Comparison of ENCODE assay signal across 16 cellular contexts in the genomic region with DNA sequence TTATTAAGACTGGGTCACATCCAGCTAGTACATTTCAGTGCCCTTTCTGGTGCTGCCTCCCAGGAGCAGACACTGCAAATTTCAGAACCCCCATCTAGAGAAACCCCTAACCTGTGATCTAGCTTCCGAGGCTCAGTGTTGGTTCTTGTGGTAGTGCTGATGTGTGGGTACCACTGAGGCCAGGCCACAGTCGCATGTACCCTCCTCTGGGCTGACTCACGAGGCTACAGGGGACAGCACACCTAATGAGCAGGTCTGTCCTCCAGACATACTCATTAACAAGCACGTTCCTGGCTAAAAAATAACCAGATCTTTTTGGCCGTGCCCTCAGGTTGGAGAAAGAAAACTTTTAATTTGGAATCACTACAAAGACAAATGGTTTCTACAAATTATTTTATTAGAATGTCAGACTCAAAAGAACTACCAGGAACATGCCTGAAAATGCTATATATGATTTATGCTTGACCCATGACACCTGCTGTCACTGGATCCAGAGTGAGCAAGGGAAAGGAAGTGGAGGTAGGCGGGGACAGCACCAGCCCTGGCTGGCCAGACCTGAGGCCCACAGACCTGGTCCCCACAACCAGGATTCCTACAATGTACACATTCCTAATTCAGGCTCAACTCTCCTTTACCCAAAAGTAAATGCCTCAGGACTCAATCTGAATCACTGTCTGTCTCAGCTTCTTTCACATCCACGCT. TPM values are rescaled to one million over a fixed set of nuclear protein-coding genes. Genes with fewer than 3 reads are reported as not detected.
A peak's percentile ranks its signal among the peaks of the same experiment; 100 is the strongest.
DNase-seq lines count a peak whose midpoint lies in the region; ATAC-seq and FAIRE-seq lines count a peak whose summit lies in the region.
"Had no signal": no experiment of that assay in that cellular context is flagged by ENCODE, and none has a peak within 500 bp of the region (broad histone marks: within the 10 kb centered on the region; RNA-seq: fewer than 3 reads in every experiment).

No MANE protein-coding gene starts in this region.

- H3K27me3 Mint-ChIP-seq in stimulated activated naive CD8-positive, alpha-beta T cell treated with anti-CD3 and anti-CD28 coated beads, Interleukin-15, Interleukin-2, amounts not matched to agents 100 ng/mL and 50 ng/mL, for 24 hours: no peaks in the 10 kb centered on the region
- H3K27me3 Mint-ChIP-seq in activated CD4-positive, alpha-beta memory T cell treated with anti-CD3 and anti-CD28 coated beads, Interleukin-2, amount 10 ng/mL, durations not matched to agents 7 days and 5 days: no peaks in the 10 kb centered on the region
- H3K27me3 Mint-ChIP-seq in stimulated activated naive CD8-positive, alpha-beta T cell treated with anti-CD3 and anti-CD28 coated beads, Interleukin-15, amount 100 ng/mL, for 72 hours: no peaks in the 10 kb centered on the region
- H3K27me3 Mint-ChIP-seq: naive thymus-derived CD4-positive, alpha-beta T cell had no signal

- H3K4me3 Mint-ChIP-seq in stimulated activated naive CD8-positive, alpha-beta T cell treated with anti-CD3 and anti-CD28 coated beads, Interleukin-15, Interleukin-2, amounts not matched to agents 100 ng/mL and 50 ng/mL, for 24 hours: no peak overlapping the region
- no peak overlapping the region for H3K4me3 Mint-ChIP-seq in activated CD4-positive, alpha-beta memory T cell treated with anti-CD3 and anti-CD28 coated beads, Interleukin-2, amount 10 ng/mL, durations not matched to agents 7 days and 5 days
- H3K4me3 Mint-ChIP-seq in stimulated activated naive CD8-positive, alpha-beta T cell treated with anti-CD3 and anti-CD28 coated beads, Interleukin-15, amount 100 ng/mL, for 72 hours: no peak overlapping the region
- H3K4me3 Mint-ChIP-seq: naive thymus-derived CD4-positive, alpha-beta T cell had no signal

- POLR2A ChIA-PET in activated CD4-positive, alpha-beta memory T cell treated with anti-CD3 and anti-CD28 coated beads, Interleukin-2, amount 10 ng/mL, durations not matched to agents 7 days and 5 days (lab: Charles Lee): interaction anchor here (0.7 to 0.9 kb wide), 2 partner anchors 14 to 21 kb away, joined by 3 read pairs; no protein-coding TSS in a partner anchor

- no peak for FAIRE-seq in RCC 7860 (lab: Jason Lieb, UNC)
- FAIRE-seq: H1, HTR-8/SVneo had no signal

- CTCF ChIA-PET in activated CD4-positive, alpha-beta memory T cell treated with anti-CD3 and anti-CD28 coated beads, Interleukin-2, amount 10 ng/mL, durations not matched to agents 7 days and 5 days (lab: Charles Lee): interaction anchor here (1.1 kb wide), 1 partner anchor 27 kb away, joined by 4 read pairs; no protein-coding TSS in a partner anchor

- H3K36me3 Mint-ChIP-seq in stimulated activated naive CD8-positive, alpha-beta T cell treated with anti-CD3 and anti-CD28 coated beads, Interleukin-15, Interleukin-2, amounts not matched to agents 100 ng/mL and 50 ng/mL, for 24 hours (ENCODE audit: low read depth): peaks cover 89% of the 10 kb centered on the region
- peaks cover 83% of the 10 kb centered on the region for H3K36me3 Mint-ChIP-seq in activated CD4-positive, alpha-beta memory T cell treated with anti-CD3 and anti-CD28 coated beads, Interleukin-2, amount 10 ng/mL, durations not matched to agents 7 days and 5 days (ENCODE audit: low read depth)

- H3K9me3 Mint-ChIP-seq in stimulated activated naive CD8-positive, alpha-beta T cell treated with anti-CD3 and anti-CD28 coated beads, Interleukin-15, Interleukin-2, amounts not matched to agents 100 ng/mL and 50 ng/mL, for 24 hours: no peaks in the 10 kb centered on the region
- H3K9me3 Mint-ChIP-seq in activated CD4-positive, alpha-beta memory T cell treated with anti-CD3 and anti-CD28 coated beads, Interleukin-2, amount 10 ng/mL, durations not matched to agents 7 days and 5 days: no peaks in the 10 kb centered on the region
- no peaks in the 10 kb centered on the region for H3K9me3 Mint-ChIP-seq in stimulated activated naive CD8-positive, alpha-beta T cell treated with anti-CD3 and anti-CD28 coated beads, Interleukin-15, amount 100 ng/mL, for 72 hours
- H3K9me3 Mint-ChIP-seq: naive thymus-derived CD4-positive, alpha-beta T cell had no signal

- peak overlapping the region; percentile 45 for H3K27ac Mint-ChIP-seq in stimulated activated naive CD8-positive, alpha-beta T cell treated with anti-CD3 and anti-CD28 coated beads, Interleukin-15, Interleukin-2, amounts not matched to agents 100 ng/mL and 50 ng/mL, for 24 hours
- H3K27ac Mint-ChIP-seq in activated CD4-positive, alpha-beta memory T cell treated with anti-CD3 and anti-CD28 coated beads, Interleukin-2, amount 10 ng/mL, durations not matched to agents 7 days and 5 days: peak overlapping the region; percentile 42
- peak overlapping the region; percentile 61 to 71 for H3K27ac Mint-ChIP-seq in stimulated activated naive CD8-positive, alpha-beta T cell treated with anti-CD3 and anti-CD28 coated beads, Interleukin-15, amount 100 ng/mL, for 72 hours

- no peak for DNase-seq in stimulated activated naive CD8-positive, alpha-beta T cell treated with anti-CD3 and anti-CD28 coated beads, Interleukin-15, Interleukin-2, amounts not matched to agents 100 U/mL and 50 U/mL, for 24 hours
- DNase-seq in activated CD4-positive, alpha-beta memory T cell treated with anti-CD3 and anti-CD28 coated beads, Interleukin-2, amount 10 ng/mL, durations not matched to agents 7 days and 5 days: no peak
- peak; percentile 24 for DNase-seq in kidney tubule cell (ENCODE audit: low spot score)
- no peak for DNase-seq in stimulated activated naive CD8-positive, alpha-beta T cell treated with anti-CD3 and anti-CD28 coated beads, Interleukin-15, amount 100 ng/mL, for 72 hours
- DNase-seq in stimulated activated naive CD4-positive, alpha-beta T cell treated with Interleukin-2 at 50 U/mL for 16 hours (lab: John Stamatoyannopoulos, UW): no peak
- DNase-seq in RCC 7860 (ENCODE audit: low spot score): no peak
- no peak for DNase-seq in COR-L47 (lab: John Stamatoyannopoulos, UW)
- DNase-seq: activated CD8-positive, alpha-beta memory T cell treated with anti-CD3 and anti-CD28 coated beads for 24 hours; activated naive CD4-positive, alpha-beta T cell treated with anti-CD3 and anti-CD28 coated beads, Interleukin-2, amount 50 U/mL, for 16 hours; left ventricle myocardium superior; naive thymus-derived CD4-positive, alpha-beta T cell; NCI-H1694; NCI-H510A had no signal

- no peak for ATAC-seq in stimulated activated naive CD8-positive, alpha-beta T cell treated with anti-CD3 and anti-CD28 coated beads, Interleukin-15, Interleukin-2, amounts not matched to agents 100 U/mL and 50 U/mL, for 24 hours
- no peak for ATAC-seq in stimulated activated naive CD8-positive, alpha-beta T cell treated with anti-CD3 and anti-CD28 coated beads, Interleukin-15, amount 100 ng/mL, for 72 hours
- ATAC-seq: left ventricle myocardium superior; naive thymus-derived CD4-positive, alpha-beta T cell had no signal

- peaks cover 8% of the 10 kb centered on the region for H3K4me1 Mint-ChIP-seq in stimulated activated naive CD8-positive, alpha-beta T cell treated with anti-CD3 and anti-CD28 coated beads, Interleukin-15, Interleukin-2, amounts not matched to agents 100 ng/mL and 50 ng/mL, for 24 hours (ENCODE audit: low read depth)
- H3K4me1 Mint-ChIP-seq in activated CD4-positive, alpha-beta memory T cell treated with anti-CD3 and anti-CD28 coated beads, Interleukin-2, amount 10 ng/mL, durations not matched to agents 7 days and 5 days: no peaks in the 10 kb centered on the region
- peaks cover 11% of the 10 kb centered on the region for H3K4me1 Mint-ChIP-seq in stimulated activated naive CD8-positive, alpha-beta T cell treated with anti-CD3 and anti-CD28 coated beads, Interleukin-15, amount 100 ng/mL, for 72 hours
- H3K4me1 Mint-ChIP-seq: naive thymus-derived CD4-positive, alpha-beta T cell had no signal

RNA-seq across cellular contexts. Expression of a gene that starts 8.5 kb away (rescaled TPM):
- total RNA-seq in activated CD4-positive, alpha-beta memory T cell treated with anti-CD3 and anti-CD28 coated beads, Interleukin-2, amount 10 ng/mL, durations not matched to agents 7 days and 5 days: 10 to 100 TPM; 64.4 to 67.4 TPM

RNA-seq across cellular contexts. Expression of a gene that starts 8.7 kb away (rescaled TPM):
- total RNA-seq in activated CD4-positive, alpha-beta memory T cell treated with anti-CD3 and anti-CD28 coated beads, Interleukin-2, amount 10 ng/mL, durations not matched to agents 7 days and 5 days: 10 to 100 TPM; 42.4 to 44.0 TPM

RNA-seq across cellular contexts. Expression of a gene that starts 30.8 kb away (rescaled TPM):
- 100 to 1,000 TPM; 149 to 156 TPM for total RNA-seq in activated CD4-positive, alpha-beta memory T cell treated with anti-CD3 and anti-CD28 coated beads, Interleukin-2, amount 10 ng/mL, durations not matched to agents 7 days and 5 days

RNA-seq across cellular contexts. Expression of a gene that starts 50.6 kb away (rescaled TPM):
- total RNA-seq in activated CD4-positive, alpha-beta memory T cell treated with anti-CD3 and anti-CD28 coated beads, Interleukin-2, amount 10 ng/mL, durations not matched to agents 7 days and 5 days: 10 to 100 TPM; 43.7 to 46.3 TPM
